ENCODE assay signal across 28 cellular contexts in genomic region chr16:86391987-86392386, GRCh38.
A peak's percentile ranks its signal among the peaks of the same experiment; 100 is the strongest.
DNase-seq lines count a peak whose midpoint lies in the region; ATAC-seq, FAIRE-seq and TF ChIP-seq lines count a peak whose summit lies in the region.
"Had no signal": no experiment of that assay in that cellular context is flagged by ENCODE, and none has a peak within 500 bp of the region (broad histone marks: within the 10 kb centered on the region; RNA-seq: fewer than 3 reads in every experiment).

No MANE protein-coding gene starts in this region.

- peak overlapping the region; percentile 61 for H3K27ac ChIP-seq in astrocyte (ENCODE audit: low read depth, low read length)
- H3K27ac ChIP-seq: ascending aorta, gastroesophageal sphincter, sigmoid colon, tibial artery had no signal

- H3K4me2 ChIP-seq in astrocyte (ENCODE audit: low read length), result peak overlapping the region; percentile 64

- FAIRE-seq in HTR-8/SVneo (lab: Jason Lieb, UNC) (peak; percentile 4), astrocyte (lab: Jason Lieb, UNC) (peak; percentile 60)
- FAIRE-seq: endometrium, G401.6, GM12878 had no signal

- TF ChIP-seq CTCF in astrocyte (IDR thresholded peaks at IDR 0.05; ENCODE audit: insufficient read depth, low read depth, low read length) (no peak), fibroblast of villous mesenchyme (IDR thresholded peaks at IDR 0.05; ENCODE audit: insufficient read depth, low read depth, low read length) (no peak)

- no peak overlapping the region for H3K4me3 ChIP-seq in astrocyte (ENCODE audit: insufficient read depth, low read depth, low read length)
- no peak overlapping the region for H3K4me3 ChIP-seq in fibroblast of villous mesenchyme (ENCODE audit: low read depth, low read length)
- H3K4me3 ChIP-seq: ascending aorta, gastroesophageal sphincter, GM12878, sigmoid colon, tibial artery had no signal

- H3K4me1 ChIP-seq in astrocyte (ENCODE audit: insufficient read depth, low read length), result peaks cover 36% of the 10 kb centered on the region
- H3K4me1 ChIP-seq: ascending aorta, Caco-2, tibial artery had no signal

- H3K4me1 Mint-ChIP-seq in astrocyte (ENCODE audit: low read depth, unreplicated experiment), result peaks cover 30% of the 10 kb centered on the region
- no peaks in the 10 kb centered on the region for H3K4me1 Mint-ChIP-seq in natural killer cell treated with Interleukin-12 subunit alpha and Interleukin-12 subunit beta and Interleukin-15 and Interleukin-18, amount 100 ng/mL, for 72 hours (ENCODE audit: low read depth in 2 of 2)
- H3K4me1 Mint-ChIP-seq: activated CD4-positive, alpha-beta memory T cell treated with anti-CD3 and anti-CD28 coated beads, Interleukin-2, amount 10 ng/mL, durations not matched to agents 7 days and 5 days had no signal

- no peaks in the 10 kb centered on the region for H3K36me3 Mint-ChIP-seq in astrocyte (ENCODE audit: low read depth, unreplicated experiment)
- H3K36me3 Mint-ChIP-seq in natural killer cell treated with Interleukin-12 subunit alpha and Interleukin-12 subunit beta and Interleukin-15 and Interleukin-18, amount 100 ng/mL, for 72 hours, result no peaks in the 10 kb centered on the region
- H3K36me3 Mint-ChIP-seq: WTC11 had no signal

- H3K27me3 ChIP-seq in astrocyte (ENCODE audit: insufficient read depth, low read length), result no peaks in the 10 kb centered on the region
- H3K27me3 ChIP-seq: ascending aorta, gastroesophageal sphincter, sigmoid colon had no signal

- H4K20me1 ChIP-seq in astrocyte (ENCODE audit: insufficient read depth, low read length), result no peaks in the 10 kb centered on the region

- H3K9me3 ChIP-seq in astrocyte (ENCODE audit: insufficient read depth, low read depth, low read length), result peaks cover 8% of the 10 kb centered on the region
- H3K9me3 ChIP-seq: ascending aorta, Caco-2, gastroesophageal sphincter, sigmoid colon, tibial artery had no signal

- H3K9me3 Mint-ChIP-seq in astrocyte (ENCODE audit: unreplicated experiment), result peaks cover 3% of the 10 kb centered on the region
- H3K9me3 Mint-ChIP-seq in natural killer cell treated with Interleukin-12 subunit alpha and Interleukin-12 subunit beta and Interleukin-15 and Interleukin-18, amount 100 ng/mL, for 72 hours, result no peaks in the 10 kb centered on the region
- H3K9me3 Mint-ChIP-seq: activated CD4-positive, alpha-beta memory T cell treated with anti-CD3 and anti-CD28 coated beads, Interleukin-2, amount 10 ng/mL, durations not matched to agents 7 days and 5 days; activated naive CD4-positive, alpha-beta T cell treated with anti-CD3 and anti-CD28 coated beads for 36 hours; nephron progenitor cell had no signal

- H3K36me3 ChIP-seq in astrocyte (ENCODE audit: insufficient read depth, low read length), result no peaks in the 10 kb centered on the region
- H3K36me3 ChIP-seq: ascending aorta, gastroesophageal sphincter, sigmoid colon, tibial artery had no signal

- H3K9ac ChIP-seq in astrocyte (ENCODE audit: low read length), result peak overlapping the region; percentile 44

- DNase-seq in AG20443 (ENCODE audit: low spot score), result peak; percentile 64
- DNase-seq in HTR-8/SVneo (ENCODE audit: insufficient read length, low spot score), result peak; percentile 41
- peak; percentile 79 for DNase-seq in astrocyte (ENCODE audit: low read depth)
- DNase-seq in fibroblast of villous mesenchyme (ENCODE audit: low read depth), result peak; percentile 93
- DNase-seq in DMS153 treated with DMSO at 0.1 percent for 48 hours (lab: John Stamatoyannopoulos, UW; ENCODE audit: unreplicated experiment), result no peak
- DNase-seq in natural killer cell treated with Interleukin-12 subunit alpha and Interleukin-12 subunit beta and Interleukin-15 and Interleukin-18, amount 100 ng/mL, for 72 hours (ENCODE audit: low spot score), result no peak
- no peak for DNase-seq in KG1 (lab: John Stamatoyannopoulos, UW)
- DNase-seq: activated CD4-positive, alpha-beta memory T cell treated with anti-CD3 and anti-CD28 coated beads, Interleukin-2, amount 10 ng/mL, durations not matched to agents 7 days and 5 days; activated naive CD4-positive, alpha-beta T cell treated with anti-CD3 and anti-CD28 coated beads for 36 hours; AML-193; Caco-2; KBM-7; NCI-H1092; NCI-H526 treated with DMSO at 0.1 percent for 48 hours; nephron progenitor cell; Right ventricle myocardium superior; sigmoid colon; stimulated activated naive CD8-positive, alpha-beta T cell treated with anti-CD3 and anti-CD28 coated beads, Interleukin-15, Interleukin-2, amounts not matched to agents 100 U/mL and 50 U/mL, for 24 hours; tibial artery had no signal

- H2AFZ ChIP-seq in astrocyte (ENCODE audit: low read depth, low read length), result no peak overlapping the region

- no peak overlapping the region for H3K4me3 Mint-ChIP-seq in astrocyte (ENCODE audit: unreplicated experiment)
- H3K4me3 Mint-ChIP-seq in natural killer cell treated with Interleukin-12 subunit alpha and Interleukin-12 subunit beta and Interleukin-15 and Interleukin-18, amount 100 ng/mL, for 72 hours, result no peak overlapping the region
- H3K4me3 Mint-ChIP-seq: activated CD4-positive, alpha-beta memory T cell treated with anti-CD3 and anti-CD28 coated beads, Interleukin-2, amount 10 ng/mL, durations not matched to agents 7 days and 5 days; activated naive CD4-positive, alpha-beta T cell treated with anti-CD3 and anti-CD28 coated beads for 36 hours; mesothelial cell of epicardium; nephron progenitor cell; T-helper 1 cell treated with Interleukin-12 subunit alpha and Interleukin-12 subunit beta and Interleukin-4 antibody, amounts not matched to agents 30 μg/mL and 1 μg/mL, for 36 hours; WTC11 had no signal

- no peak for ATAC-seq in natural killer cell treated with Interleukin-12 subunit alpha and Interleukin-12 subunit beta and Interleukin-15 and Interleukin-18, amount 100 ng/mL, for 72 hours
- ATAC-seq in GM19467 (IDR thresholded peaks at IDR 0.05; ENCODE audit: unreplicated experiment), result no peak
- ATAC-seq: gastroesophageal sphincter; GM12878; stimulated activated naive CD8-positive, alpha-beta T cell treated with anti-CD3 and anti-CD28 coated beads, Interleukin-15, Interleukin-2, amounts not matched to agents 100 U/mL and 50 U/mL, for 24 hours; WTC11 had no signal

- H3K27me3 Mint-ChIP-seq in astrocyte (ENCODE audit: low read depth, unreplicated experiment), result peaks cover 3% of the 10 kb centered on the region
- H3K27me3 Mint-ChIP-seq in natural killer cell treated with Interleukin-12 subunit alpha and Interleukin-12 subunit beta and Interleukin-15 and Interleukin-18, amount 100 ng/mL, for 72 hours, result peaks cover 7 to 21% of the 10 kb centered on the region in 2 donors
- H3K27me3 Mint-ChIP-seq: activated CD4-positive, alpha-beta memory T cell treated with anti-CD3 and anti-CD28 coated beads, Interleukin-2, amount 10 ng/mL, durations not matched to agents 7 days and 5 days had no signal

- no peak overlapping the region for H3K27ac Mint-ChIP-seq in astrocyte (ENCODE audit: unreplicated experiment)
- H3K27ac Mint-ChIP-seq in natural killer cell treated with Interleukin-12 subunit alpha and Interleukin-12 subunit beta and Interleukin-15 and Interleukin-18, amount 100 ng/mL, for 72 hours, result no peak overlapping the region
- H3K27ac Mint-ChIP-seq: activated CD4-positive, alpha-beta memory T cell treated with anti-CD3 and anti-CD28 coated beads, Interleukin-2, amount 10 ng/mL, durations not matched to agents 7 days and 5 days; activated naive CD4-positive, alpha-beta T cell treated with anti-CD3 and anti-CD28 coated beads for 36 hours; mesothelial cell of epicardium; nephron progenitor cell; T-helper 1 cell treated with Interleukin-12 subunit alpha and Interleukin-12 subunit beta and Interleukin-4 antibody, amounts not matched to agents 30 μg/mL and 1 μg/mL, for 36 hours; WTC11 had no signal

- no peaks in the 10 kb centered on the region for H3K79me2 ChIP-seq in astrocyte (ENCODE audit: insufficient read depth, low read length)

Comparison
In these comparisons a context has a peak if more than half of its experiments do, and no peak if none do; other contexts are left out.
1. DNase-seq: peak in AG20443 (single experiment), HTR-8/SVneo (single experiment), astrocyte (single experiment) and fibroblast of villous mesenchyme (single experiment); none in DMS153 treated with DMSO at 0.1 percent for 48 hours (single experiment), natural killer cell treated with Interleukin-12 subunit alpha and Interleukin-12 subunit beta and Interleukin-15 and Interleukin-18, amount 100 ng/mL, for 72 hours (single experiment) and KG1 (single experiment).